ENCODE assay signal across 8 cellular contexts in the genomic region with DNA sequence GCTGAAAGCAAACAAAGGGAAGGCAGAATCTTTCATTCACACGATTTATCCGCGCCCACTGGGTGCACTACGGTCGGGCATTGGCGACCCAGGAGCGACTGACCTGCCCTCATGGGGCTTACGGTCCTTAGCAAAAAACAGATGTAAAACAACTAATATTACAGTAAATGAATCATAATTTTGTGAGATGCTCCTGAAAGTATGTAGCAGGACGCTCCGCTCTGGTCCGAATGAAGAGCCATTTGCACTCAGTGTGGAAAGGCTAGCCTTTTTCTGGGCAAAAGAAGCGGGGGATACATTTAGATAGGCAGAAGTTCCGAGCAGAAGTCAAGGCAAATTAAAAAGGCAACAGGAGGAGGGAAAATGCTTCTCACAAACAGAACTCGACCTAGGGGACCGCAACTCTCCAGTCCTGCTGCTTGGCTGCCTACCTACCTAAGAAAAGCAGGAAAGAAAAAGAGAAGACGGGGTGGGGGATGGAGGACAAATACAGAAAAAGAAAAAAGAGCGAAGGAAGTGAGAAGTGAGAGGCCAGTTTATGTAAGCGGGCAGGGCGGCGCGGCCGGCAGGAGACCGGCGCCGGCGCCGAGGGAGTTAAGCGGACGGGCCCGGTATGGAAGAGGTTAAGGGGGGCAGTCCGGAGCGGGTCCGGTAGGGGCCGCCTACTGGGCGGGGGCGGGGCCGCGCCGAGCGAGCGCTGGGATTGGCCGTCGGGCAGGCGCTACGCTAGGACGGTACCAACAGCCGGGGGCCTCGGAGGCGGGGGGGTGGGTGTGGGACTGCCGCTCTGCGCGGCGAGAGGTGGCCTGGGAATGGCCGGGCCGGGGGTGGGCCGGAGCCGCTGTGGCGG. TPM values are rescaled to one million over a fixed set of nuclear protein-coding genes. Genes with fewer than 3 reads are reported as not detected.
DNase-seq lines count a peak whose midpoint lies in the region; ATAC-seq and TF ChIP-seq lines count a peak whose summit lies in the region.

A gene with protein sequence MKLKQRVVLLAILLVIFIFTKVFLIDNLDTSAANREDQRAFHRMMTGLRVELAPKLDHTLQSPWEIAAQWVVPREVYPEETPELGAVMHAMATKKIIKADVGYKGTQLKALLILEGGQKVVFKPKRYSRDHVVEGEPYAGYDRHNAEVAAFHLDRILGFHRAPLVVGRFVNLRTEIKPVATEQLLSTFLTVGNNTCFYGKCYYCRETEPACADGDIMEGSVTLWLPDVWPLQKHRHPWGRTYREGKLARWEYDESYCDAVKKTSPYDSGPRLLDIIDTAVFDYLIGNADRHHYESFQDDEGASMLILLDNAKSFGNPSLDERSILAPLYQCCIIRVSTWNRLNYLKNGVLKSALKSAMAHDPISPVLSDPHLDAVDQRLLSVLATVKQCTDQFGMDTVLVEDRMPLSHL (plus strand): TSS at position 770 of the 850 bp plus-strand sequence. CDS start 17,954 bp downstream, outside the sequence.

- POLR2A ChIA-PET in RWPE1 (lab: Yijun Ruan, JAX; ENCODE audit: low non-redundant PET), result no interaction called here

- H3K27me3 Mint-ChIP-seq in GM23338 (ENCODE audit: insufficient read depth, low read depth, poor library complexity), result peaks cover 4% of the 10 kb centered on the region
- no peaks in the 10 kb centered on the region for H3K27me3 Mint-ChIP-seq in activated T-helper 17 cell treated with anti-CD3 and anti-CD28 coated beads, Interleukin-2, amount 50 U/mL, for 72 hours
- no peaks in the 10 kb centered on the region for H3K27me3 Mint-ChIP-seq in naive B cell

- H3K27ac ChIP-seq in GM23338 (ENCODE audit: low read depth) (peak within 1 kb of the TSS; percentile 92), RWPE1 (peak within 1 kb of the TSS; percentile 87)

- no peaks in the 10 kb centered on the region for H3K9me3 Mint-ChIP-seq in GM23338
- H3K9me3 Mint-ChIP-seq in activated T-helper 17 cell treated with anti-CD3 and anti-CD28 coated beads, Interleukin-2, amount 50 U/mL, for 72 hours, result no peaks in the 10 kb centered on the region
- H3K9me3 Mint-ChIP-seq in naive B cell, result no peaks in the 10 kb centered on the region

- TF ChIP-seq CTCF in GM23338 (conservative IDR thresholded peaks at IDR 0.05; ENCODE audit: low read depth in 2 of 2), result no peak
- no peak for TF ChIP-seq CTCF in RWPE1 (conservative IDR thresholded peaks at IDR 0.05; ENCODE audit: low read depth)

- peaks cover 7% of the 10 kb centered on the region for H3F3A ChIP-seq in GM23338 (replicated peaks; ENCODE audit: low read depth)

- no peaks in the 10 kb centered on the region; the same call in 2 of the 3 replicates for H3K36me3 Mint-ChIP-seq in GM23338 (ENCODE audit: low read depth)
- H3K36me3 Mint-ChIP-seq in activated T-helper 17 cell treated with anti-CD3 and anti-CD28 coated beads, Interleukin-2, amount 50 U/mL, for 72 hours (ENCODE audit: low read depth), result no peaks in the 10 kb centered on the region
- no peaks in the 10 kb centered on the region for H3K36me3 Mint-ChIP-seq in naive B cell

- H3K79me2 ChIP-seq in GM23338 (replicated peaks; ENCODE audit: insufficient read depth), result peaks cover 35% of the 10 kb centered on the region

- DNase-seq in DMS79 (lab: John Stamatoyannopoulos, UW) (peak; percentile 69), GM23338 (ENCODE audit: low spot score) (peak; percentile 95), Kasumi-1 (lab: John Stamatoyannopoulos, UW) (peak; percentile 82 to 89), RWPE1 (ENCODE audit: low spot score) (peak; percentile 96), fibroblast of gingiva (ENCODE audit: low read depth) (peak; percentile 95), naive B cell (peak; percentile 92)
- peak; percentile 84 for DNase-seq in stimulated activated CD8-positive, alpha-beta memory T cell treated with anti-CD3 and anti-CD28 coated beads, Interleukin-7, amount 100 ng/mL, for 48 hours (ENCODE audit: extremely low read depth in 1 of 2, low read depth in 1 of 2)

- CTCF ChIA-PET in RWPE1 (lab: Yijun Ruan, JAX), result interaction anchor here (1.5 kb wide), 1 partner anchor 493 kb away, joined by 4 read pairs; no protein-coding TSS in a partner anchor

- no peaks in the 10 kb centered on the region for H3K36me3 ChIP-seq in GM23338 (ENCODE audit: insufficient read depth)

- H4K20me1 ChIP-seq in GM23338 (replicated peaks; ENCODE audit: insufficient read depth), result peaks cover 2% of the 10 kb centered on the region; the same call in 1 of the 2 replicates

- peak within 1 kb of the TSS; percentile 49 for H3K27ac Mint-ChIP-seq in GM23338
- H3K27ac Mint-ChIP-seq in activated T-helper 17 cell treated with anti-CD3 and anti-CD28 coated beads, Interleukin-2, amount 50 U/mL, for 72 hours, result peak within 1 kb of the TSS; percentile 89
- peak within 1 kb of the TSS; percentile 30 to 95 (median 87) for H3K27ac Mint-ChIP-seq in naive B cell

- H3K4me2 ChIP-seq in GM23338, result peak within 1 kb of the TSS; percentile 91

- peaks cover 42% of the 10 kb centered on the region for H3K4me1 Mint-ChIP-seq in GM23338
- H3K4me1 Mint-ChIP-seq in activated T-helper 17 cell treated with anti-CD3 and anti-CD28 coated beads, Interleukin-2, amount 50 U/mL, for 72 hours, result peaks cover 22% of the 10 kb centered on the region
- H3K4me1 Mint-ChIP-seq in naive B cell, result peaks cover 37 to 52% (median 45%) of the 10 kb centered on the region in 3 donors

- peak within 1 kb of the TSS; percentile 76 for H3K4me3 ChIP-seq in GM23338

- no peaks in the 10 kb centered on the region; the same call in 1 of the 2 replicates for H3K27me3 ChIP-seq in GM23338 (ENCODE audit: insufficient read depth)

- ATAC-seq in GM23338 (peak; percentile 80), naive B cell (ENCODE audit: low read depth in 2 of 2) (peak; percentile 78)
- peak; percentile 89 for ATAC-seq in activated T-helper 17 cell treated with anti-CD3 and anti-CD28 coated beads, Interleukin-2, amount 50 U/mL, for 72 hours (replicated peaks)

- H2AFZ ChIP-seq in GM23338, result peak within 1 kb of the TSS; percentile 98

- H3K9me2 ChIP-seq in GM23338 (ENCODE audit: insufficient read depth), result no peaks in the 10 kb centered on the region

- H3K4me3 Mint-ChIP-seq in GM23338 (peak within 1 kb of the TSS; percentile 91), naive B cell (peak within 1 kb of the TSS; percentile 81 to 97 (median 90))
- peak within 1 kb of the TSS; percentile 91 for H3K4me3 Mint-ChIP-seq in activated T-helper 17 cell treated with anti-CD3 and anti-CD28 coated beads, Interleukin-2, amount 50 U/mL, for 72 hours

- H3K4me1 ChIP-seq in GM23338 (ENCODE audit: insufficient read depth), result peaks cover 29% of the 10 kb centered on the region

TF ChIP-seq in GM23338, 12 proteins besides CTCF, POLR2A, EP300 and RAD21 (continues in another document):
- TF ChIP-seq ZNF331 (CRISPR knock-in tag; IDR thresholded peaks at IDR 0.05; ENCODE audit: low read depth) (no peak), NANOG (IDR thresholded peaks at IDR 0.05; ENCODE audit: borderline replicate concordance) (no peak), CREB1 (CRISPR knock-in tag; IDR thresholded peaks at IDR 0.05; ENCODE audit: low read depth) (peak; percentile 26; the same call in 1 of the 2 replicates), STAT1 (IDR thresholded peaks at IDR 0.05; ENCODE audit: unreplicated experiment) (no peak)
- TF ChIP-seq, protein P1, sequence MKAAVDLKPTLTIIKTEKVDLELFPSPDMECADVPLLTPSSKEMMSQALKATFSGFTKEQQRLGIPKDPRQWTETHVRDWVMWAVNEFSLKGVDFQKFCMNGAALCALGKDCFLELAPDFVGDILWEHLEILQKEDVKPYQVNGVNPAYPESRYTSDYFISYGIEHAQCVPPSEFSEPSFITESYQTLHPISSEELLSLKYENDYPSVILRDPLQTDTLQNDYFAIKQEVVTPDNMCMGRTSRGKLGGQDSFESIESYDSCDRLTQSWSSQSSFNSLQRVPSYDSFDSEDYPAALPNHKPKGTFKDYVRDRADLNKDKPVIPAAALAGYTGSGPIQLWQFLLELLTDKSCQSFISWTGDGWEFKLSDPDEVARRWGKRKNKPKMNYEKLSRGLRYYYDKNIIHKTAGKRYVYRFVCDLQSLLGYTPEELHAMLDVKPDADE (IDR thresholded peaks at IDR 0.05), result no peak

RNA-seq across cellular contexts. Expression of the gene that starts here (rescaled TPM):
- 19.9 and 22.5 TPM in 2 replicates for total RNA-seq in GM23338 (2014; rRNA removed; shearing (Covaris generic))
- 4.7 and 5.3 TPM in 2 replicates for polyA plus RNA-seq in GM23338 (2016; fragmentation: Nextera tagmentation; extraction: Ambion mirVana)
- total RNA-seq in activated T-helper 17 cell treated with anti-CD3 and anti-CD28 coated beads, Interleukin-2, amount 50 U/mL, for 72 hours, result 10 to 100 TPM; 26.7 to 30.9 TPM
- 10 to 100 TPM in 2 of 6 donors, 1 to 10 TPM in 4; 6.2 to 13.2 (median 8.6) TPM for polyA plus RNA-seq in naive B cell (ENCODE audit: low read depth in 6 of 6)

Comparison
In these comparisons a context has a peak if more than half of its experiments do, and no peak if none do; other contexts are left out.
1. Peak in every context shown above with its lines: DNase-seq, ATAC-seq, H3K4me3 ChIP-seq and H3K27ac ChIP-seq.